ENCODE assay signal across 8 cellular contexts in the genomic region with DNA sequence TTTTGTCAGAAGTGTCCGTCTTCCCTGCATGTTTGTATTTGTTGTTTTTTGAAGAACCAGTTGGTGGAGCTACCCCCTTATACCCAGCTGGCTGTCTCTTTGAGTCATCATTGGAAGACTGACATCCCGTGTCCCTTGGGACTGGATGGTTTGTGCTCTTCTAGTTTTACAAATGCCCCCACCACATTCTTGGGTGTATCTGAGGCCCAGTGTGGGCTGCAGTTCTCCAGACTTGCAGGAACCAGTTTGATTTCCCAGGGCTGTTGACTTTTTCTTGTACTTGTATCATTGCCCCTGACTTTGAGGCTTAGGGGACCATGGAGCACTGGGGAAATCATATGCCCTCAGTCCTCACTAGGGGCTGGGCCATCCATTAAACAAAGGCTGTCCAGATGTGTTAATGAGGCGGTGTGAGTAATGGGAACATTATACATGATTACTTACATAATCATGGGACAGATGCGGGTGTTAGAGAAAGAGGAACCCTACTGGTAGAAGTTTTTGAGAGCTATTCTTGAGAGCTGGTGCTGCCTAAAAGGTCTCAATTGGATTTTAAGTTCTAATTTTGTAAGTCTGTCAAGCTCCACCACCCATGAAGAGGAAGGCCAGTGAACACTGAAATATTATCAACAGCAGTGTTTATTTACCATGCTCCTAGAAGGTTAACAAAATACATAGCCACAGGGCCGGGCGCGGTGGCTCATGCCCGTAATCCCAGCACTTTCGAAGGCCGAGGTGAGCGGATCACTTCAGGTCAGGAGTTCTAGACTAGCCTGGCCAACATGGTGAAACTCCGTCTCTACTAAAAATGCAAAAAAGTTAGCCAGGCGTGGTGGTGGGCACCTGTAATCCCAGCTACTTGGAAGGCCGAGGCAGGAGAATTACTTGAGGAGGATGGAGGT. TPM values are rescaled to one million over a fixed set of nuclear protein-coding genes. Genes with fewer than 3 reads are reported as not detected.
DNase-seq lines count a peak whose midpoint lies in the region; ATAC-seq, FAIRE-seq and TF ChIP-seq lines count a peak whose summit lies in the region.
"Had no signal": no experiment of that assay in that cellular context is flagged by ENCODE, and none has a peak within 500 bp of the region (broad histone marks: within the 10 kb centered on the region; RNA-seq: fewer than 3 reads in every experiment).

No MANE protein-coding gene starts in this region.

- H3K4me3 Mint-ChIP-seq in progenitor cell of endocrine pancreas (ENCODE audit: low read depth), result no peak overlapping the region

- dilution Hi-C loops in keratinocyte (cut with MboI; ENCODE audit: extremely low pct_ligation_motif_present, low sequenced_read_pairs), result no loop called here

- intact Hi-C loops in PC-3 (cut with micrococcal nuclease), result no loop called here

- no peaks in the 10 kb centered on the region for H3K9me3 Mint-ChIP-seq in progenitor cell of endocrine pancreas (ENCODE audit: low read depth)

- H3K4me1 ChIP-seq in PC-3 (ENCODE audit: insufficient read depth, low read length) (peaks cover 34% of the 10 kb centered on the region), keratinocyte (ENCODE audit: control insufficient read depth, extremely low read depth, insufficient read depth, low read length) (peaks cover 28% of the 10 kb centered on the region)

- FAIRE-seq in GM12892 (lab: Jason Lieb, UNC) (peak; percentile 95), keratinocyte (lab: Jason Lieb, UNC) (no peak)

- no peaks in the 10 kb centered on the region for H3K9me3 ChIP-seq in PC-3 (ENCODE audit: low read length)
- no peaks in the 10 kb centered on the region for H3K9me3 ChIP-seq in keratinocyte (ENCODE audit: control insufficient read depth, low read depth, low read length)

- H3K4me3 ChIP-seq in PC-3 (ENCODE audit: low read length) (no peak overlapping the region), keratinocyte (ENCODE audit: control insufficient read depth in 2 of 3, extremely low read depth in 1 of 3, insufficient read depth in 2 of 3, low read depth in 1 of 3, low read length in 3 of 3) (no peak overlapping the region)

- H4K20me1 ChIP-seq in PC-3 (ENCODE audit: low read length), result peaks cover 76% of the 10 kb centered on the region
- peaks cover 12% of the 10 kb centered on the region for H4K20me1 ChIP-seq in keratinocyte (ENCODE audit: control insufficient read depth, extremely low read depth, insufficient read depth, low read length)

- peaks cover 47% of the 10 kb centered on the region for H3K4me1 Mint-ChIP-seq in progenitor cell of endocrine pancreas (ENCODE audit: low read depth)

- ATAC-seq in HG02571 (IDR thresholded peaks at IDR 0.05; ENCODE audit: unreplicated experiment), result peak; percentile 38
- ATAC-seq in PC-3, result no peak
- ATAC-seq in HG02642 (IDR thresholded peaks at IDR 0.05; ENCODE audit: poor library complexity, unreplicated experiment), result no peak
- no peak for ATAC-seq in HG02973 (IDR thresholded peaks at IDR 0.05; ENCODE audit: unreplicated experiment)

- POLR2A ChIA-PET in PC-3 (lab: Charles Lee; ENCODE audit: unreplicated experiment), result no interaction called here

- H3K27me3 ChIP-seq in PC-3 (ENCODE audit: low read length) (no peaks in the 10 kb centered on the region), keratinocyte (ENCODE audit: control insufficient read depth, extremely low read depth, insufficient read depth, low read length) (no peaks in the 10 kb centered on the region)

- peaks cover 7% of the 10 kb centered on the region for H3K36me3 Mint-ChIP-seq in progenitor cell of endocrine pancreas (ENCODE audit: insufficient read depth)

- no peak overlapping the region for H3K27ac ChIP-seq in PC-3 (ENCODE audit: low read length)
- H3K27ac ChIP-seq in keratinocyte (ENCODE audit: control insufficient read depth, insufficient read depth, low read length), result no peak overlapping the region
- H3K27ac ChIP-seq: VCaP had no signal

- H3K9me1 ChIP-seq in keratinocyte (ENCODE audit: control insufficient read depth, extremely low read depth, insufficient read depth, low read length), result peaks cover 8% of the 10 kb centered on the region

- H3K4me2 ChIP-seq in PC-3 (ENCODE audit: low read length), result no peak overlapping the region
- no peak overlapping the region for H3K4me2 ChIP-seq in keratinocyte (ENCODE audit: control insufficient read depth, extremely low read depth, insufficient read depth, low read depth, low read length)

- no peaks in the 10 kb centered on the region for H3K9me2 ChIP-seq in PC-3 (replicated peaks; ENCODE audit: low read length)

- no peaks in the 10 kb centered on the region for H3K36me3 ChIP-seq in PC-3 (ENCODE audit: low read depth, low read length)
- H3K36me3 ChIP-seq in keratinocyte (ENCODE audit: control insufficient read depth in 2 of 2, extremely low read depth in 1 of 2, insufficient read depth in 2 of 2, low read length in 2 of 2), result peaks cover 1 to 5% of the 10 kb centered on the region in 2 experiments

- peaks cover 100% of the 10 kb centered on the region for H3K79me2 ChIP-seq in PC-3 (ENCODE audit: low read length)
- H3K79me2 ChIP-seq in keratinocyte (ENCODE audit: control insufficient read depth, insufficient read depth, low read length), result peaks cover 97% of the 10 kb centered on the region

- TF ChIP-seq CTCF in PC-3 (conservative IDR thresholded peaks at IDR 0.05; ENCODE audit: low read depth, low read length) (peak; percentile 52), keratinocyte (optimal IDR thresholded peaks at IDR 0.05 in 1 of 3, IDR thresholded peaks at IDR 0.05 in 1 of 3, conservative IDR thresholded peaks at IDR 0.05 in 1 of 3; ENCODE audit: extremely low read depth in 1 of 3, insufficient read depth in 2 of 3, low read length in 3 of 3) (peak; percentile 2 to 35 (median 13)), progenitor cell of endocrine pancreas (IDR thresholded peaks at IDR 0.05; ENCODE audit: unreplicated experiment) (no peak)

- H3K27ac Mint-ChIP-seq in progenitor cell of endocrine pancreas, result no peak overlapping the region

- TF ChIP-seq POLR2A in GM12892 (IDR thresholded peaks at IDR 0.05; ENCODE audit: low read depth, low read length), result no peak

- H2AFZ ChIP-seq in PC-3 (ENCODE audit: low read length) (no peak overlapping the region), keratinocyte (ENCODE audit: control insufficient read depth, low read length) (no peak overlapping the region)

- H3K9ac ChIP-seq in PC-3 (ENCODE audit: low read length), result no peak overlapping the region
- H3K9ac ChIP-seq in keratinocyte (ENCODE audit: control insufficient read depth, extremely low read depth, insufficient read depth, low read length), result no peak overlapping the region

- H3F3A ChIP-seq in PC-3 (ENCODE audit: low read length, unreplicated experiment), result no peaks in the 10 kb centered on the region

- no peaks in the 10 kb centered on the region for H3K27me3 Mint-ChIP-seq in progenitor cell of endocrine pancreas

- CTCF ChIA-PET in PC-3 (lab: Charles Lee), result interaction anchor here (0.6 kb wide), 1 partner anchor 189 kb away, joined by 3 read pairs; no protein-coding TSS in a partner anchor

- BruUV-seq in PC-3 (replicated peaks; lab: Mats Ljungman, UMichigan), result no TSS peak

- DNase-seq in GM12892 (ENCODE audit: insufficient read length) (no peak), PC-3 (peak; percentile 61), keratinocyte (ENCODE audit: low read depth, low spot score) (no peak), progenitor cell of endocrine pancreas (ENCODE audit: low spot score, unreplicated experiment) (no peak)

RNA-seq across cellular contexts. Expression of gene JARID2, which starts 8.5 kb away (rescaled TPM):
- 6.8 TPM for polyA plus RNA-seq in GM12892 (2012; ENCODE audit: missing spikeins)
- total RNA-seq in PC-3 (2014; rRNA removed), result 11.0 and 13.1 TPM in 2 replicates
- 10.2 to 18.9 TPM (median 11.0 TPM) in 3 replicates for polyA plus RNA-seq in keratinocyte
- 6.7 TPM for polyA plus RNA-seq in keratinocyte (2011; ENCODE audit: low read depth)
- 8.1 and 8.2 TPM in 2 replicates for polyA plus RNA-seq in keratinocyte (2011; cell fraction: cytosol; rRNA removed)
- 27.9 and 30.7 TPM in 2 replicates for polyA plus RNA-seq in keratinocyte (2011; cell fraction: nucleus; rRNA removed)
- polyA plus RNA-seq in keratinocyte (2012; ENCODE audit: low replicate concordance), result 8.8 and 18.5 TPM in 2 replicates
- polyA minus RNA-seq in keratinocyte, result 19.5 to 23.1 TPM (median 22.5 TPM) in 3 replicates
- 12.3 TPM for polyA minus RNA-seq in keratinocyte (2011; cell fraction: cytosol; rRNA and poly(A)+ RNA removed)
- polyA minus RNA-seq in keratinocyte (2011; cell fraction: nucleus; rRNA and poly(A)+ RNA removed), result 25.2 and 39.8 TPM in 2 replicates
- total RNA-seq in progenitor cell of endocrine pancreas, result 60.9 and 65.6 TPM in 2 replicates
